Comparison of ENCODE assay signal across 15 cellular contexts in genomic region chr12:78101946-78102635, GRCh38.
DNase-seq lines count a peak whose midpoint lies in the region; ATAC-seq and TF ChIP-seq lines count a peak whose summit lies in the region.
"Had no signal": no experiment of that assay in that cellular context is flagged by ENCODE, and none has a peak within 500 bp of the region (broad histone marks: within the 10 kb centered on the region; RNA-seq: fewer than 3 reads in every experiment).

No MANE protein-coding gene starts in this region.

- H3K4me1 ChIP-seq in HCT116 (ENCODE audit: control insufficient read depth in 1 of 2, insufficient read depth in 2 of 2, low read length in 2 of 2) = peaks cover 0 to 3% of the 10 kb centered on the region in 2 experiments; a peak in 1 of 4 replicates

- H3K4me3 ChIP-seq in HCT116 (replicated peaks in 1 of 2; ENCODE audit: low read depth in 1 of 2, low read length in 2 of 2) = no peak overlapping the region
- no peak overlapping the region for H3K4me3 ChIP-seq in foreskin fibroblast (ENCODE audit: low read depth in 1 of 2, low read length in 2 of 2)
- H3K4me3 ChIP-seq: adrenal gland, GM23248, SJCRH30, transverse colon had no signal

- H3K79me2 ChIP-seq in HCT116 (ENCODE audit: insufficient read depth, low read length) = no peaks in the 10 kb centered on the region

- H3K27ac ChIP-seq in HCT116 (ENCODE audit: low read depth, low read length) (no peak overlapping the region), angular gyrus (ENCODE audit: low read depth, low read length) (peak overlapping the region; percentile 52)
- H3K27ac ChIP-seq: adrenal gland, GM23248, SJCRH30, transverse colon had no signal

- POLR2A ChIA-PET in HCT116 (lab: Charles Lee) = no interaction called here

- no peak for TF ChIP-seq POLR2A in HCT116 (IDR thresholded peaks at IDR 0.05; ENCODE audit: borderline replicate concordance, extremely low read depth, insufficient read depth, insufficient read length)

- no peak overlapping the region for H3K9ac ChIP-seq in HCT116 (ENCODE audit: low read length)
- H3K9ac ChIP-seq: GM23248 had no signal

- TF ChIP-seq CTCF in HCT116 (IDR thresholded peaks at IDR 0.05 in 2 of 3, conservative IDR thresholded peaks at IDR 0.05 in 1 of 3; ENCODE audit: borderline replicate concordance in 1 of 3, insufficient read depth in 1 of 3, low read depth in 2 of 3, low read length in 2 of 3) (peak in 2 of 3 experiments; percentile 22 to 39; a peak in 3 of 6 replicates), foreskin fibroblast (IDR thresholded peaks at IDR 0.05; ENCODE audit: low read depth, low read length) (no peak)

- peak; percentile 78 for ATAC-seq in HCT116
- ATAC-seq in GM21360 (IDR thresholded peaks at IDR 0.05; ENCODE audit: unreplicated experiment) = no peak
- ATAC-seq: esophagus mucosa, left lobe of liver had no signal

- H3K4me2 ChIP-seq in HCT116 (ENCODE audit: low read length) = no peak overlapping the region

- RAD21 ChIA-PET in HCT116 (lab: Charles Lee; ENCODE audit: low non-redundant PET in 1 of 2, low total read pairs in 2 of 2, uncharacterized antibody in 2 of 2, unreplicated experiment in 2 of 2) = no interaction called here

- no peaks in the 10 kb centered on the region for H3K27me3 ChIP-seq in HCT116 (ENCODE audit: insufficient read depth, low read length)
- H3K27me3 ChIP-seq: adrenal gland, SJCRH30, transverse colon had no signal

- H4K20me1 ChIP-seq in HCT116 (ENCODE audit: insufficient read depth) = no peaks in the 10 kb centered on the region

- no TSS peak for BruUV-seq in HCT116 (replicated peaks; lab: Mats Ljungman, UMichigan)

- H3K36me3 ChIP-seq in HCT116 (ENCODE audit: control insufficient read depth in 1 of 2, insufficient read depth in 2 of 2, low read length in 2 of 2) = no peaks in the 10 kb centered on the region
- H3K36me3 ChIP-seq: adrenal gland, SJCRH30, transverse colon had no signal

- H3K9me3 ChIP-seq in HCT116 (ENCODE audit: control insufficient read depth in 1 of 2, insufficient read depth in 1 of 2, low read depth in 1 of 2, low read length in 2 of 2) = no peaks in the 10 kb centered on the region
- H3K9me3 ChIP-seq: adrenal gland, SJCRH30, transverse colon had no signal

- H2AFZ ChIP-seq in HCT116 (ENCODE audit: low read depth, low read length, poor library complexity, severe bottlenecking) = no peak overlapping the region
- H2AFZ ChIP-seq: GM23248 had no signal

- TF ChIP-seq RAD21 in HCT116 (IDR thresholded peaks at IDR 0.05; ENCODE audit: low read depth) = no peak

- DNase-seq in ELR (ENCODE audit: low read depth) = peak; percentile 18
- peak; percentile 6 for DNase-seq in HCT116 (ENCODE audit: low read depth, low spot score)
- peak; percentile 25 for DNase-seq in myocyte (ENCODE audit: low read depth)
- DNase-seq in foreskin fibroblast = no peak
- no peak for DNase-seq in COLO668 (lab: John Stamatoyannopoulos, UW; ENCODE audit: unreplicated experiment)
- DNase-seq in NCI-H748 (lab: John Stamatoyannopoulos, UW; ENCODE audit: unreplicated experiment) = no peak
- DNase-seq: activated CD4-positive, alpha-beta T cell treated with anti-CD3 and anti-CD28 coated beads, Interleukin-2, amount 50 U/mL, for 4 hours; GM23248; transverse colon had no signal

- CTCF ChIA-PET in HCT116 (lab: Charles Lee) = no interaction called here

- H3K9me2 ChIP-seq in HCT116 (ENCODE audit: insufficient read depth) = no peaks in the 10 kb centered on the region

- intact Hi-C loops in HCT116 (cut with micrococcal nuclease) = no loop called here

TF ChIP-seq in HCT116, 20 proteins besides CTCF, POLR2A, EP300 and RAD21:
- peak; percentile 30; the same call in 1 of the 2 replicates for TF ChIP-seq ATF3 (IDR thresholded peaks at IDR 0.05)
- TF ChIP-seq REST (IDR thresholded peaks at IDR 0.05; ENCODE audit: low read depth) = no peak

Comparison
In these comparisons a context has a peak if more than half of its experiments do, and no peak if none do; other contexts are left out.
1. DNase-seq: peak in ELR (single experiment), HCT116 (single experiment) and myocyte (single experiment); none in foreskin fibroblast (0 of 2), COLO668 (single experiment) and NCI-H748 (single experiment).